Comparison of ENCODE assay signal across 9 cellular contexts in the genomic region with DNA sequence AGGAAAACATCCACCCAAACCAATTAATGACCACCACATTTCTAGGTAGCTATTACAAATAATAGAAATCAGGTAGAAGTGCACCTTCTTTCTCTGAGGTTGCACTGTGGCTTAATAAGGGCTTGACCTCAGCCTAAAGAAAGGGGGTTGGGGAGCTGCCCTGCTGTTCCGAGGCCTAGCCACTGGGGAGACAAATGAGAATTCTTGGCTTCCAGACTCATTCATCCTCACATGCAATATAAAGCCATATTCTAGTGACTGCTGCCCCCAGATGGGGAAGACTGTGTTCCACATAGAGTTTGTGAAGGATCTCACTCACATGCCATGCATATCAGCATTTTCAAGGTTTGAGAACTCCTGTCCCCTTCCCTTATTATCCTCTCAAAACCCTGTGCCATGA. TPM values are rescaled to one million over a fixed set of nuclear protein-coding genes. Genes with fewer than 3 reads are reported as not detected.
A peak's percentile ranks its signal among the peaks of the same experiment; 100 is the strongest.
DNase-seq lines count a peak whose midpoint lies in the region; ATAC-seq and TF ChIP-seq lines count a peak whose summit lies in the region.
"Had no signal": no experiment of that assay in that cellular context is flagged by ENCODE, and none has a peak within 500 bp of the region (broad histone marks: within the 10 kb centered on the region; RNA-seq: fewer than 3 reads in every experiment).

No MANE protein-coding gene starts in this region.

- H3K27ac ChIP-seq in GM23338 (ENCODE audit: low read depth) (no peak overlapping the region), spleen (no peak overlapping the region)

- H3F3A ChIP-seq in GM23338 (replicated peaks; ENCODE audit: low read depth), result no peaks in the 10 kb centered on the region

- no peaks in the 10 kb centered on the region for H3K27me3 ChIP-seq in GM23338 (ENCODE audit: insufficient read depth)
- peaks cover 0 to 61% (median 23%) of the 10 kb centered on the region in 7 donors for H3K27me3 ChIP-seq in spleen (replicated peaks in 1 of 7)

- 23 to 44% (median 42%) methylated on average over 1 of the region's 1 CpG for WGBS in spleen, 5 donors

- no peak overlapping the region for H3K4me3 ChIP-seq in GM23338
- H3K4me3 ChIP-seq in spleen, result no peak overlapping the region

- H3K4me1 ChIP-seq in GM23338 (ENCODE audit: insufficient read depth) (peaks cover 10% of the 10 kb centered on the region), spleen (peaks cover 0 to 7% (median 0%) of the 10 kb centered on the region in 6 donors)

- ATAC-seq in GM23338, result peak; percentile 74
- ATAC-seq in GM21717 (IDR thresholded peaks at IDR 0.05; ENCODE audit: unreplicated experiment), result no peak

- H3K27me3 Mint-ChIP-seq in GM23338 (ENCODE audit: insufficient read depth, low read depth, poor library complexity) (peaks cover 6% of the 10 kb centered on the region), endothelial cell (ENCODE audit: unreplicated experiment) (no peaks in the 10 kb centered on the region)
- peaks cover 54% of the 10 kb centered on the region for H3K27me3 Mint-ChIP-seq in T-helper 2 cell treated with Interferon-gamma antibody and Interleukin-4, amounts not matched to agents 5 μg/mL and 100 μg/mL, for 36 hours (ENCODE audit: low read depth)

- H3K36me3 Mint-ChIP-seq in GM23338 (ENCODE audit: low read depth) (no peaks in the 10 kb centered on the region), endothelial cell (ENCODE audit: low read depth, unreplicated experiment) (no peaks in the 10 kb centered on the region)
- no peaks in the 10 kb centered on the region for H3K36me3 Mint-ChIP-seq in T-helper 2 cell treated with Interferon-gamma antibody and Interleukin-4, amounts not matched to agents 5 μg/mL and 100 μg/mL, for 36 hours (ENCODE audit: low read depth)

- TF ChIP-seq CTCF in GM23338 (conservative IDR thresholded peaks at IDR 0.05; ENCODE audit: low read depth in 2 of 2), result peak; percentile 53 to 72
- peak; percentile 31 for TF ChIP-seq CTCF in endothelial cell (IDR thresholded peaks at IDR 0.05; ENCODE audit: unreplicated experiment)
- TF ChIP-seq CTCF in spleen (IDR thresholded peaks at IDR 0.05 in 8 of 11, conservative IDR thresholded peaks at IDR 0.05 in 3 of 11), result no peak

- no peaks in the 10 kb centered on the region for H3K79me2 ChIP-seq in GM23338 (replicated peaks; ENCODE audit: insufficient read depth)

- DNase-seq in DMS114 treated with DMSO at 0.1 percent for 48 hours (lab: John Stamatoyannopoulos, UW; ENCODE audit: unreplicated experiment) (peak; percentile 52), GM23338 (ENCODE audit: low spot score) (peak; percentile 82), NCI-H446 (lab: John Stamatoyannopoulos, UW) (peak; percentile 6 to 25), endothelial cell (ENCODE audit: low spot score) (peak; percentile 54), spleen (no peak)
- DNase-seq in T-helper 2 cell treated with Interferon-gamma antibody and Interleukin-4, amounts not matched to agents 5 μg/mL and 100 μg/mL, for 36 hours (ENCODE audit: low spot score), result no peak

- no peaks in the 10 kb centered on the region for H3K9me2 ChIP-seq in GM23338 (ENCODE audit: insufficient read depth)

- no peak overlapping the region for H3K4me3 Mint-ChIP-seq in GM23338
- H3K4me3 Mint-ChIP-seq in endothelial cell (ENCODE audit: unreplicated experiment), result no peak overlapping the region
- no peak overlapping the region for H3K4me3 Mint-ChIP-seq in T-helper 2 cell treated with Interferon-gamma antibody and Interleukin-4, amounts not matched to agents 5 μg/mL and 100 μg/mL, for 36 hours
- H3K4me3 Mint-ChIP-seq: dendritic cell treated with granulocyte-macrophage colony-stimulating factor and Interleukin-4, amounts not matched to agents 40 ng/mL and 50 ng/mL, for 4 days; neural crest cell had no signal

- H3K36me3 ChIP-seq in GM23338 (ENCODE audit: insufficient read depth) (no peaks in the 10 kb centered on the region), spleen (no peaks in the 10 kb centered on the region)

- no peak for TF ChIP-seq POLR2A in spleen (IDR thresholded peaks at IDR 0.05)

- no peaks in the 10 kb centered on the region for H3K9me3 ChIP-seq in spleen

- no peak overlapping the region for H2AFZ ChIP-seq in GM23338

- H3K27ac Mint-ChIP-seq in GM23338, result no peak overlapping the region
- no peak overlapping the region for H3K27ac Mint-ChIP-seq in endothelial cell (ENCODE audit: unreplicated experiment)
- H3K27ac Mint-ChIP-seq in T-helper 2 cell treated with Interferon-gamma antibody and Interleukin-4, amounts not matched to agents 5 μg/mL and 100 μg/mL, for 36 hours, result no peak overlapping the region
- H3K27ac Mint-ChIP-seq: dendritic cell treated with granulocyte-macrophage colony-stimulating factor and Interleukin-4, amounts not matched to agents 40 ng/mL and 50 ng/mL, for 4 days had no signal

- no peaks in the 10 kb centered on the region for H3K9me3 Mint-ChIP-seq in GM23338
- H3K9me3 Mint-ChIP-seq in endothelial cell (ENCODE audit: unreplicated experiment), result no peaks in the 10 kb centered on the region
- no peaks in the 10 kb centered on the region for H3K9me3 Mint-ChIP-seq in T-helper 2 cell treated with Interferon-gamma antibody and Interleukin-4, amounts not matched to agents 5 μg/mL and 100 μg/mL, for 36 hours
- H3K9me3 Mint-ChIP-seq: dendritic cell treated with granulocyte-macrophage colony-stimulating factor and Interleukin-4, amounts not matched to agents 40 ng/mL and 50 ng/mL, for 4 days; neural crest cell had no signal

- intact Hi-C loops in spleen (cut with DNase I; ENCODE audit: low total_unique reads), result no loop called here

- no peak overlapping the region for H3K4me2 ChIP-seq in GM23338

- H3K4me1 Mint-ChIP-seq in GM23338 (peaks cover 54% of the 10 kb centered on the region), endothelial cell (ENCODE audit: unreplicated experiment) (peaks cover 26% of the 10 kb centered on the region)
- H3K4me1 Mint-ChIP-seq in T-helper 2 cell treated with Interferon-gamma antibody and Interleukin-4, amounts not matched to agents 5 μg/mL and 100 μg/mL, for 36 hours (ENCODE audit: low read depth), result no peaks in the 10 kb centered on the region

- H4K20me1 ChIP-seq in GM23338 (replicated peaks; ENCODE audit: insufficient read depth), result no peaks in the 10 kb centered on the region

TF ChIP-seq in GM23338, 12 proteins besides CTCF, POLR2A, EP300 and RAD21:
- TF ChIP-seq, protein P1, sequence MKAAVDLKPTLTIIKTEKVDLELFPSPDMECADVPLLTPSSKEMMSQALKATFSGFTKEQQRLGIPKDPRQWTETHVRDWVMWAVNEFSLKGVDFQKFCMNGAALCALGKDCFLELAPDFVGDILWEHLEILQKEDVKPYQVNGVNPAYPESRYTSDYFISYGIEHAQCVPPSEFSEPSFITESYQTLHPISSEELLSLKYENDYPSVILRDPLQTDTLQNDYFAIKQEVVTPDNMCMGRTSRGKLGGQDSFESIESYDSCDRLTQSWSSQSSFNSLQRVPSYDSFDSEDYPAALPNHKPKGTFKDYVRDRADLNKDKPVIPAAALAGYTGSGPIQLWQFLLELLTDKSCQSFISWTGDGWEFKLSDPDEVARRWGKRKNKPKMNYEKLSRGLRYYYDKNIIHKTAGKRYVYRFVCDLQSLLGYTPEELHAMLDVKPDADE (IDR thresholded peaks at IDR 0.05), result no peak
- TF ChIP-seq NANOG (IDR thresholded peaks at IDR 0.05; ENCODE audit: borderline replicate concordance), result no peak
- no peak for TF ChIP-seq ZNF114 (CRISPR knock-in tag; IDR thresholded peaks at IDR 0.05)
- TF ChIP-seq, protein P2, sequence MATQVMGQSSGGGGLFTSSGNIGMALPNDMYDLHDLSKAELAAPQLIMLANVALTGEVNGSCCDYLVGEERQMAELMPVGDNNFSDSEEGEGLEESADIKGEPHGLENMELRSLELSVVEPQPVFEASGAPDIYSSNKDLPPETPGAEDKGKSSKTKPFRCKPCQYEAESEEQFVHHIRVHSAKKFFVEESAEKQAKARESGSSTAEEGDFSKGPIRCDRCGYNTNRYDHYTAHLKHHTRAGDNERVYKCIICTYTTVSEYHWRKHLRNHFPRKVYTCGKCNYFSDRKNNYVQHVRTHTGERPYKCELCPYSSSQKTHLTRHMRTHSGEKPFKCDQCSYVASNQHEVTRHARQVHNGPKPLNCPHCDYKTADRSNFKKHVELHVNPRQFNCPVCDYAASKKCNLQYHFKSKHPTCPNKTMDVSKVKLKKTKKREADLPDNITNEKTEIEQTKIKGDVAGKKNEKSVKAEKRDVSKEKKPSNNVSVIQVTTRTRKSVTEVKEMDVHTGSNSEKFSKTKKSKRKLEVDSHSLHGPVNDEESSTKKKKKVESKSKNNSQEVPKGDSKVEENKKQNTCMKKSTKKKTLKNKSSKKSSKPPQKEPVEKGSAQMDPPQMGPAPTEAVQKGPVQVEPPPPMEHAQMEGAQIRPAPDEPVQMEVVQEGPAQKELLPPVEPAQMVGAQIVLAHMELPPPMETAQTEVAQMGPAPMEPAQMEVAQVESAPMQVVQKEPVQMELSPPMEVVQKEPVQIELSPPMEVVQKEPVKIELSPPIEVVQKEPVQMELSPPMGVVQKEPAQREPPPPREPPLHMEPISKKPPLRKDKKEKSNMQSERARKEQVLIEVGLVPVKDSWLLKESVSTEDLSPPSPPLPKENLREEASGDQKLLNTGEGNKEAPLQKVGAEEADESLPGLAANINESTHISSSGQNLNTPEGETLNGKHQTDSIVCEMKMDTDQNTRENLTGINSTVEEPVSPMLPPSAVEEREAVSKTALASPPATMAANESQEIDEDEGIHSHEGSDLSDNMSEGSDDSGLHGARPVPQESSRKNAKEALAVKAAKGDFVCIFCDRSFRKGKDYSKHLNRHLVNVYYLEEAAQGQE (IDR thresholded peaks at IDR 0.05; ENCODE audit: unreplicated experiment), result no peak
- TF ChIP-seq ZNF331 (CRISPR knock-in tag; IDR thresholded peaks at IDR 0.05; ENCODE audit: low read depth), result no peak
- TF ChIP-seq EZH2phosphoT487 (IDR thresholded peaks at IDR 0.05; ENCODE audit: unreplicated experiment), result no peak

RNA-seq across cellular contexts. Expression of a gene that starts 22.9 kb away (rescaled TPM):
- total RNA-seq in GM23338 (2014; rRNA removed; shearing (Covaris generic)), result 9.5 and 10.0 TPM in 2 replicates
- polyA plus RNA-seq in GM23338 (2016; fragmentation: Nextera tagmentation; extraction: Ambion mirVana), result 8.2 and 9.2 TPM in 2 replicates
- total RNA-seq in endothelial cell (ENCODE audit: unreplicated experiment), result 10.8 TPM
- total RNA-seq in spleen, result 10 to 100 TPM in 6 of 7 donors, 1 to 10 TPM in 1; 8.1 to 14.2 (median 13.5) TPM
- polyA plus RNA-seq in spleen, result 10 to 100 TPM; 12.8 to 13.6 (median 12.9) TPM

RNA-seq across cellular contexts. Expression of a gene that starts 43.5 kb away (rescaled TPM):
- 3.6 and 3.7 TPM in 2 replicates for total RNA-seq in GM23338 (2014; rRNA removed; shearing (Covaris generic))
- polyA plus RNA-seq in GM23338 (2016; fragmentation: Nextera tagmentation; extraction: Ambion mirVana) (0.38 and 0.42 TPM in 2 replicates), spleen (not detected)
- total RNA-seq in endothelial cell (ENCODE audit: unreplicated experiment) (42.5 TPM), spleen (under 1 TPM in 1 of 7 donors, not detected in 6; 0.11 TPM)

Comparison
In these comparisons a context has a peak if more than half of its experiments do, and no peak if none do; other contexts are left out.
1. DNase-seq: peak in DMS114 treated with DMSO at 0.1 percent for 48 hours (single experiment), GM23338 (single experiment), NCI-H446 (2 of 2) and endothelial cell (single experiment); none in T-helper 2 cell treated with Interferon-gamma antibody and Interleukin-4, amounts not matched to agents 5 μg/mL and 100 μg/mL, for 36 hours (single experiment) and spleen (single experiment).
2. CTCF ChIP-seq: peak in GM23338 (2 of 2) and endothelial cell (single experiment); none in spleen (0 of 11).